In genomic region chr5:143434261-143435206, GRCh38 we compare ENCODE assay signal across 8 cellular contexts. TPM values are rescaled to one million over a fixed set of nuclear protein-coding genes. Genes with fewer than 3 reads are reported as not detected.
DNase-seq lines count a peak whose midpoint lies in the region; ATAC-seq and TF ChIP-seq lines count a peak whose summit lies in the region.

No MANE protein-coding gene starts in this region.

- H3K27me3 Mint-ChIP-seq in CD4-positive, alpha-beta T cell = no peaks in the 10 kb centered on the region

- peak overlapping the region; percentile 62 for H3K27ac ChIP-seq in CD4-positive, alpha-beta T cell (ENCODE audit: low read depth, low read length)
- H3K27ac ChIP-seq in esophagus squamous epithelium = peak overlapping the region in 1 of 4 donors; percentile 26

- CTCF ChIA-PET in CD4-positive, alpha-beta T cell (lab: Charles Lee) = interaction anchor here (0.7 to 4.6 kb wide), 6 partner anchors 11 to 753 kb away, joined by 3 to 23 read pairs (median 3); partner anchors contain the start of gene NR3C1

- no peak for TF ChIP-seq CTCF in CD4-positive, alpha-beta T cell (IDR thresholded peaks at IDR 0.05)
- no peak for TF ChIP-seq CTCF in esophagus squamous epithelium (IDR thresholded peaks at IDR 0.05)

- H3K4me3 ChIP-seq in esophagus squamous epithelium = peak overlapping the region in 3 of 4 donors; percentile 6 to 33 (median 16)

- H3K27ac Mint-ChIP-seq in CD4-positive, alpha-beta T cell = peak overlapping the region; percentile 93

- H3K4me1 ChIP-seq in esophagus squamous epithelium = peaks cover 0 to 6% (median 0%) of the 10 kb centered on the region in 3 donors

- H3K36me3 Mint-ChIP-seq in CD4-positive, alpha-beta T cell (ENCODE audit: low read depth) = peaks cover 5% of the 10 kb centered on the region

- H3K9me3 Mint-ChIP-seq in CD4-positive, alpha-beta T cell = no peaks in the 10 kb centered on the region

- no peaks in the 10 kb centered on the region for H3K9me3 ChIP-seq in CD4-positive, alpha-beta T cell (ENCODE audit: control insufficient read depth, low read length)
- no peaks in the 10 kb centered on the region for H3K9me3 ChIP-seq in esophagus squamous epithelium

- peak overlapping the region; percentile 92 for H3K4me3 Mint-ChIP-seq in CD4-positive, alpha-beta T cell

- H3K4me1 Mint-ChIP-seq in CD4-positive, alpha-beta T cell (ENCODE audit: low read depth) = peaks cover 73% of the 10 kb centered on the region

- no peaks in the 10 kb centered on the region for H3K27me3 ChIP-seq in CD4-positive, alpha-beta T cell (ENCODE audit: control insufficient read depth, insufficient read depth, low read length)
- H3K27me3 ChIP-seq in esophagus squamous epithelium = no peaks in the 10 kb centered on the region

- DNase-seq in CD4-positive, alpha-beta T cell = peak; percentile 39 to 73 (median 52)
- DNase-seq in T-helper 22 cell (ENCODE audit: low read depth) (peak; percentile 64), esophagus squamous epithelium (lab: John Stamatoyannopoulos, UW) (no peak), SW480 (ENCODE audit: low spot score) (no peak), ecto neural progenitor cell (ENCODE audit: low spot score) (no peak), NCI-H2029 (lab: John Stamatoyannopoulos, UW) (no peak)
- DNase-seq in stimulated activated CD4-positive, alpha-beta T cell treated with anti-CD3 and anti-CD28 coated beads, Interleukin-4, amount 100 ng/mL, for 24 hours = peak; percentile 59

- WGBS in esophagus squamous epithelium, 2 donors = 60 to 61% methylated on average over 7 of the region's 7 CpGs

- peak in 1 of 4 donors; percentile 17 for TF ChIP-seq POLR2A in esophagus squamous epithelium (IDR thresholded peaks at IDR 0.05)

- intact Hi-C loops in CD4-positive, alpha-beta T cell (cut with DNase I, micrococcal nuclease) = loop anchor here in 1 of 2 experiments (1.0 to 10.0 kb wide), 3 partner anchors 30 to 1060 kb away; no protein-coding TSS in a partner anchor
- intact Hi-C loops in esophagus squamous epithelium (cut with DNase I) = no loop called here

- H3K36me3 ChIP-seq in esophagus squamous epithelium = no peaks in the 10 kb centered on the region

- peak; percentile 87 for ATAC-seq in CD4-positive, alpha-beta T cell (ENCODE audit: poor library complexity)
- ATAC-seq in HG02840 (IDR thresholded peaks at IDR 0.05; ENCODE audit: low FRiP score, unreplicated experiment) = peak; percentile 16

- POLR2A ChIA-PET in CD4-positive, alpha-beta T cell (lab: Charles Lee) = interaction anchor here (0.6 to 5.1 kb wide), 19 partner anchors 8 to 755 kb away, joined by 3 to 250 read pairs (median 4); partner anchors contain the start of genes KCTD16, NR3C1 and YIPF5

RNA-seq across cellular contexts. Expression of gene NR3C1, which starts 31.0 kb away (rescaled TPM):
- total RNA-seq in CD4-positive, alpha-beta T cell = 100 to 1,000 TPM; 168 to 191 TPM
- total RNA-seq in esophagus squamous epithelium = 10 to 100 TPM; 16.7 to 51.1 (median 26.1) TPM

Comparison
In these comparisons a context has a peak if more than half of its experiments do, and no peak if none do; other contexts are left out.
1. DNase-seq: peak in CD4-positive, alpha-beta T cell (10 of 10), T-helper 22 cell (single experiment) and stimulated activated CD4-positive, alpha-beta T cell treated with anti-CD3 and anti-CD28 coated beads, Interleukin-4, amount 100 ng/mL, for 24 hours (single experiment); none in esophagus squamous epithelium (single experiment), SW480 (single experiment), ecto neural progenitor cell (single experiment) and NCI-H2029 (single experiment).